1 cellular context compared by ENCODE assay signal in genomic region chr10:132551093-132551807, GRCh38.
TF ChIP-seq lines count a peak whose summit lies in the region.

No MANE protein-coding gene starts in this region.

TF ChIP-seq in HepG2, 621 proteins besides CTCF, POLR2A, EP300 and RAD21 (continued from another document):
- TF ChIP-seq CEBPZ (IDR thresholded peaks at IDR 0.05; ENCODE audit: low read length) (no peak), RARG (CRISPR knock-in tag; IDR thresholded peaks at IDR 0.05; ENCODE audit: low read depth) (no peak), SMAD1 (CRISPR knock-in tag; IDR thresholded peaks at IDR 0.05; ENCODE audit: borderline replicate concordance, low read depth) (no peak), SMC3 (IDR thresholded peaks at IDR 0.05; ENCODE audit: low read length) (no peak), ZNF34 (CRISPR knock-in tag; IDR thresholded peaks at IDR 0.05; ENCODE audit: borderline replicate concordance) (no peak), TCF7 (IDR thresholded peaks at IDR 0.05; ENCODE audit: low read depth) (no peak)
TF ChIP-seq in HepG2: peak in this region for 0.
